In the genomic region with DNA sequence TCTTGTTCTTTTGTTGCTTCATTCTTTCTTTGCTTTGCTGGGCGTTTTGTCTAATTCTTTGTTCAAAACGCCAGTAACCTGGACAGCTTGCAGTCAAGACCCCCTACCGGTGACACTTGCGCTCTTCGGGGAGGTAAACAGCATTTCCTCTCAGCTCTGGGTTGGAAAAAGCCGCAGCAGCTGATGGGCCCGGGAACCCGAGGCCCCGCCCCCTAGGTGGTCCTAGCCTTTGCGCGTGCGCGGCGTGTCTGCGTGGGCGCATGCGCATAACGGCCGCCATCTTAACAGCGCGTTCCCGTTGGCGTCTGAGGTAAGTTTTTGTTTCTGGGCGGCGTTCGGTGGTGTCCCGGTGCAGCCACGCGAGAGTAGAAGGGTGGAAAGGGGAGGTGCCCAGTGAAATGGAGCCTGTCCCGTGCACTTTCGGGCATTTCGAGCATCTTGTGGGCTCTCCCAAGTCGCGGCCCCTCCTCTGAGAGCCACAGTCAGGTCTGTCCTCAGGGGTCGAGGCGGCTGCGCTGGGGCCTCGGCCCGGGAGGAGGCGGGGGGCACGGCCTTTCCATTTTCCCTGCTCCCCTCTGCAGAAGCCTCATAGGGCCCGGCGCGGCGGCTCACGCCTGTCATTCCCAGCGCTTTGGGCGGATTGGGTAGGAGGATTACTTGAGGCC, we compare ENCODE assay signal across 8 cellular contexts. TPM values are rescaled to one million over a fixed set of nuclear protein-coding genes. Genes with fewer than 3 reads are reported as not detected.
DNase-seq lines count a peak whose midpoint lies in the region; ATAC-seq and TF ChIP-seq lines count a peak whose summit lies in the region.

A gene (plus strand): TSS at position 261 of the 665 bp plus-strand sequence. CDS start 14,371 bp downstream, outside the sequence.

- peak; percentile 17 to 19 for TF ChIP-seq POLR2A in uterus (IDR thresholded peaks at IDR 0.05)

- intact Hi-C loops in uterus (cut with DNase I; ENCODE audit: low total_unique reads) = no loop called here

- DNase-seq in NCI-H1694 (lab: John Stamatoyannopoulos, UW) (peak; percentile 82), T-helper 2 cell (peak; percentile 91 to 97 (median 94)), right atrium auricular region (ENCODE audit: low spot score) (peak; percentile 95), putamen (ENCODE audit: low spot score) (peak; percentile 89), uterus (peak; percentile 92 to 96)

- H3K27me3 ChIP-seq in right atrium auricular region = no peaks in the 10 kb centered on the region
- H3K27me3 ChIP-seq in uterus = no peaks in the 10 kb centered on the region

- H3K36me3 ChIP-seq in right atrium auricular region = peaks cover 5% of the 10 kb centered on the region
- no peaks in the 10 kb centered on the region for H3K36me3 ChIP-seq in uterus

- H3K9me3 ChIP-seq in right atrium auricular region = peaks cover 7 to 38% of the 10 kb centered on the region in 2 donors
- peaks cover 5 to 22% of the 10 kb centered on the region in 2 donors for H3K9me3 ChIP-seq in uterus

- H3K27ac ChIP-seq in angular gyrus (ENCODE audit: low read depth, low read length) (peak within 1 kb of the TSS; percentile 90), right atrium auricular region (peak within 1 kb of the TSS; percentile 88 to 90), uterus (peak within 1 kb of the TSS; percentile 90 to 91)

- peak in 1 of 2 donors; percentile 35 for TF ChIP-seq CTCF in right atrium auricular region (IDR thresholded peaks at IDR 0.05)
- TF ChIP-seq CTCF in uterus (IDR thresholded peaks at IDR 0.05) = peak; percentile 8 to 35 (median 20)

- ATAC-seq in GM18498 (IDR thresholded peaks at IDR 0.05; ENCODE audit: unreplicated experiment) = peak; percentile 99
- ATAC-seq in HG02884 (IDR thresholded peaks at IDR 0.05; ENCODE audit: unreplicated experiment) = peak; percentile 87

- H3K4me1 ChIP-seq in right atrium auricular region = peaks cover 0 to 10% of the 10 kb centered on the region in 2 donors
- H3K4me1 ChIP-seq in uterus = peaks cover 0 to 4% of the 10 kb centered on the region in 2 donors

- H3K4me3 ChIP-seq in right atrium auricular region (peak within 1 kb of the TSS; percentile 55 to 84), uterus (peak within 1 kb of the TSS; percentile 77 to 90)

RNA-seq across cellular contexts. Expression of the gene that starts here (rescaled TPM):
- 10 to 100 TPM in 1 of 2 donors, 1 to 10 TPM in 1; 9.4 to 13.3 TPM for total RNA-seq in right atrium auricular region
- total RNA-seq in uterus = 10 to 100 TPM in 3 of 4 donors, 1 to 10 TPM in 1; 5.3 to 60.1 (median 30.2) TPM

Comparison
In these comparisons a context has a peak if more than half of its experiments do, and no peak if none do; other contexts are left out.
1. Peak in every context shown above with its lines: DNase-seq, ATAC-seq, H3K4me3 ChIP-seq and H3K27ac ChIP-seq.